In genomic region chr18:26458526-26459232, GRCh38 we compare ENCODE assay signal across 8 cellular contexts.
A peak's percentile ranks its signal among the peaks of the same experiment; 100 is the strongest.
DNase-seq lines count a peak whose midpoint lies in the region; ATAC-seq and TF ChIP-seq lines count a peak whose summit lies in the region.

No MANE protein-coding gene starts in this region.

- H3K36me3 ChIP-seq in RWPE2 (ENCODE audit: low read depth) (peaks cover 54% of the 10 kb centered on the region), mesenchymal stem cell (ENCODE audit: control insufficient read depth in 1 of 2, insufficient read depth in 2 of 2, low read depth in 1 of 2, low read length in 2 of 2) (peaks cover 8 to 25% of the 10 kb centered on the region in 2 experiments)

- H3K4me1 ChIP-seq in RWPE2 (ENCODE audit: insufficient read depth, poor library complexity, severe bottlenecking) = peaks cover 55% of the 10 kb centered on the region
- H3K4me1 ChIP-seq in mesenchymal stem cell (ENCODE audit: control insufficient read depth, insufficient read depth, low read depth, low read length) = peaks cover 13% of the 10 kb centered on the region

- H3K36me3 Mint-ChIP-seq in activated CD8-positive, alpha-beta memory T cell treated with anti-CD3 and anti-CD28 coated beads, Interleukin-2, amount 10 ng/mL, durations not matched to agents 7 days and 5 days = no peaks in the 10 kb centered on the region

- no peak overlapping the region for H4K91ac ChIP-seq in mesenchymal stem cell (ENCODE audit: low read length)

- no peak overlapping the region for H2BK12ac ChIP-seq in mesenchymal stem cell (ENCODE audit: low read length in 2 of 2)

- DNase-seq in activated CD8-positive, alpha-beta memory T cell treated with anti-CD3 and anti-CD28 coated beads, Interleukin-2, amount 10 ng/mL, durations not matched to agents 7 days and 5 days = peak; percentile 42
- DNase-seq in activated CD8-positive, alpha-beta memory T cell treated with anti-CD3 and anti-CD28 coated beads for 24 hours = no peak
- DNase-seq in RWPE2 (ENCODE audit: low spot score) = no peak
- no peak for DNase-seq in mesenchymal stem cell
- no peak for DNase-seq in putamen (ENCODE audit: low spot score)
- DNase-seq in NK-92 (lab: John Stamatoyannopoulos, UW; ENCODE audit: unreplicated experiment) = no peak
- no peak for DNase-seq in NCI-H2081 treated with DMSO at 0.1 percent for 48 hours (lab: John Stamatoyannopoulos, UW)

- H3K4me1 Mint-ChIP-seq in activated CD8-positive, alpha-beta memory T cell treated with anti-CD3 and anti-CD28 coated beads, Interleukin-2, amount 10 ng/mL, durations not matched to agents 7 days and 5 days = peaks cover 17% of the 10 kb centered on the region

- H3K4me3 Mint-ChIP-seq in activated CD8-positive, alpha-beta memory T cell treated with anti-CD3 and anti-CD28 coated beads, Interleukin-2, amount 10 ng/mL, durations not matched to agents 7 days and 5 days = no peak overlapping the region

- H2BK5ac ChIP-seq in mesenchymal stem cell (ENCODE audit: low read depth, low read length, poor library complexity, severe bottlenecking) = no peak overlapping the region

- H4K8ac ChIP-seq in mesenchymal stem cell (ENCODE audit: low read length) = no peak overlapping the region

- peak overlapping the region; percentile 5 for H3K27ac Mint-ChIP-seq in activated CD8-positive, alpha-beta memory T cell treated with anti-CD3 and anti-CD28 coated beads, Interleukin-2, amount 10 ng/mL, durations not matched to agents 7 days and 5 days

- H3K4ac ChIP-seq in mesenchymal stem cell (ENCODE audit: low read depth in 1 of 2, low read length in 2 of 2) = no peak overlapping the region

- H3K4me3 ChIP-seq in RWPE2 (ENCODE audit: severe bottlenecking) (no peak overlapping the region), mesenchymal stem cell (ENCODE audit: insufficient read depth in 1 of 2, low read depth in 1 of 2, low read length in 2 of 2) (no peak overlapping the region)

- ATAC-seq in activated CD8-positive, alpha-beta memory T cell treated with anti-CD3 and anti-CD28 coated beads, Interleukin-2, amount 10 ng/mL, durations not matched to agents 7 days and 5 days = peak; percentile 60
- peak; percentile 64 for ATAC-seq in HG03039 (IDR thresholded peaks at IDR 0.05; ENCODE audit: unreplicated experiment)
- ATAC-seq in RWPE2 (ENCODE audit: low read depth) = no peak

- peaks cover 14% of the 10 kb centered on the region for H3K79me1 ChIP-seq in mesenchymal stem cell (replicated peaks; ENCODE audit: low read length, poor library complexity, severe bottlenecking)

- H2AK5ac ChIP-seq in mesenchymal stem cell (ENCODE audit: low read length, severe bottlenecking) = peak overlapping the region; percentile 14

- no peak overlapping the region for H2AFZ ChIP-seq in mesenchymal stem cell (ENCODE audit: low read depth, low read length)

- CTCF ChIA-PET in activated CD8-positive, alpha-beta memory T cell treated with anti-CD3 and anti-CD28 coated beads, Interleukin-2, amount 10 ng/mL, durations not matched to agents 7 days and 5 days (lab: Charles Lee) = no interaction called here

- H2BK120ac ChIP-seq in mesenchymal stem cell (ENCODE audit: low read depth, low read length) = no peak overlapping the region

- no peak overlapping the region for H2BK15ac ChIP-seq in mesenchymal stem cell (ENCODE audit: low read depth, poor library complexity, severe bottlenecking)

- H3K18ac ChIP-seq in mesenchymal stem cell (ENCODE audit: low read depth in 1 of 2, low read length in 2 of 2) = no peak overlapping the region

- TF ChIP-seq CTCF in RWPE2 (IDR thresholded peaks at IDR 0.05; ENCODE audit: poor library complexity, severe bottlenecking) = no peak

- no peak overlapping the region for H3K14ac ChIP-seq in mesenchymal stem cell (ENCODE audit: low read length in 2 of 2)

- H3K9me3 ChIP-seq in RWPE2 (ENCODE audit: severe bottlenecking) (no peaks in the 10 kb centered on the region), mesenchymal stem cell (ENCODE audit: control insufficient read depth, low read length) (no peaks in the 10 kb centered on the region)

- H3K27me3 ChIP-seq in RWPE2 (ENCODE audit: insufficient read depth, poor library complexity, severe bottlenecking) (no peaks in the 10 kb centered on the region), mesenchymal stem cell (ENCODE audit: control insufficient read depth in 1 of 2, insufficient read depth in 1 of 2, low read length in 2 of 2) (no peaks in the 10 kb centered on the region)

- H3K27ac ChIP-seq in RWPE2 (ENCODE audit: poor library complexity, severe bottlenecking) = peak overlapping the region; percentile 85
- no peak overlapping the region for H3K27ac ChIP-seq in mesenchymal stem cell (ENCODE audit: low read length, poor library complexity, severe bottlenecking)

- H3K9ac ChIP-seq in mesenchymal stem cell (ENCODE audit: low read length) = no peak overlapping the region

- no peak overlapping the region for H3K23ac ChIP-seq in mesenchymal stem cell (ENCODE audit: low read length in 2 of 2)

- 80% methylated on average over 9 of the region's 9 CpGs for WGBS in mesenchymal stem cell

- H3K4me2 ChIP-seq in mesenchymal stem cell (ENCODE audit: low read length, poor library complexity, severe bottlenecking) = no peak overlapping the region

- no peaks in the 10 kb centered on the region for H3K9me3 Mint-ChIP-seq in activated CD8-positive, alpha-beta memory T cell treated with anti-CD3 and anti-CD28 coated beads, Interleukin-2, amount 10 ng/mL, durations not matched to agents 7 days and 5 days (ENCODE audit: low read depth)

- no peaks in the 10 kb centered on the region for H3K27me3 Mint-ChIP-seq in activated CD8-positive, alpha-beta memory T cell treated with anti-CD3 and anti-CD28 coated beads, Interleukin-2, amount 10 ng/mL, durations not matched to agents 7 days and 5 days
